18 cellular contexts compared by ENCODE assay signal in genomic region chr12:98639526-98639925, GRCh38. TPM values are rescaled to one million over a fixed set of nuclear protein-coding genes. Genes with fewer than 3 reads are reported as not detected.
DNase-seq lines count a peak whose midpoint lies in the region; ATAC-seq, FAIRE-seq and TF ChIP-seq lines count a peak whose summit lies in the region.
"Had no signal": no experiment of that assay in that cellular context is flagged by ENCODE, and none has a peak within 500 bp of the region (broad histone marks: within the 10 kb centered on the region; RNA-seq: fewer than 3 reads in every experiment).

No MANE protein-coding gene starts in this region.

- H3K27ac ChIP-seq in HEK293 (ENCODE audit: extremely low read depth, low read depth, low read length), result no peak overlapping the region
- H3K27ac ChIP-seq in Karpas-422 (ENCODE audit: low read length), result peak overlapping the region; percentile 11; the same call in 1 of the 2 replicates
- no peak overlapping the region for H3K27ac ChIP-seq in endothelial cell of umbilical vein (ENCODE audit: insufficient read depth, low read depth, low read length)
- H3K27ac ChIP-seq in mesenchymal stem cell (ENCODE audit: low read length, poor library complexity, severe bottlenecking), result no peak overlapping the region

- H2AFZ ChIP-seq in Karpas-422 (ENCODE audit: low read length), result no peak overlapping the region
- H2AFZ ChIP-seq in endothelial cell of umbilical vein (ENCODE audit: low read depth, low read length), result no peak overlapping the region
- no peak overlapping the region for H2AFZ ChIP-seq in mesenchymal stem cell (ENCODE audit: low read depth, low read length)

- POLR2A ChIA-PET in HEK293 (lab: Yijun Ruan, JAX) (interaction anchor here (5.0 kb wide), 1 partner anchor 46 kb away, joined by 26 read pairs; the partner anchor contains the start of gene SLC25A3), endothelial cell of umbilical vein (lab: Charles Lee) (interaction anchor here (2.3 kb wide), 1 partner anchor 45 kb away, joined by 13 read pairs; the partner anchor contains the start of gene SLC25A3)

- H3K4me2 ChIP-seq in Karpas-422 (ENCODE audit: low read depth, low read length, poor library complexity, severe bottlenecking) (no peak overlapping the region), endothelial cell of umbilical vein (ENCODE audit: insufficient read depth, low read length) (no peak overlapping the region), mesenchymal stem cell (ENCODE audit: low read length, poor library complexity, severe bottlenecking) (no peak overlapping the region)

- H4K8ac ChIP-seq in mesenchymal stem cell (ENCODE audit: low read length), result no peak overlapping the region

- H4K20me1 ChIP-seq in Karpas-422 (ENCODE audit: insufficient read depth, low read depth, low read length) (no peaks in the 10 kb centered on the region), endothelial cell of umbilical vein (replicated peaks; ENCODE audit: control insufficient read depth, extremely low read depth, insufficient read depth, low read length) (no peaks in the 10 kb centered on the region)

- ATAC-seq in HG03442 (IDR thresholded peaks at IDR 0.05; ENCODE audit: unreplicated experiment), result no peak
- ATAC-seq: CD8-positive, alpha-beta T cell had no signal

- H2BK120ac ChIP-seq in mesenchymal stem cell (ENCODE audit: low read depth, low read length), result no peak overlapping the region

- H2BK15ac ChIP-seq in mesenchymal stem cell (ENCODE audit: low read depth, poor library complexity, severe bottlenecking), result no peak overlapping the region

- H2AK5ac ChIP-seq in mesenchymal stem cell (ENCODE audit: low read length, severe bottlenecking), result no peak overlapping the region

- no peaks in the 10 kb centered on the region for H3K9me3 ChIP-seq in HEK293 (ENCODE audit: control insufficient read depth, insufficient read depth, low read depth, low read length)
- no peaks in the 10 kb centered on the region for H3K9me3 ChIP-seq in Karpas-422 (ENCODE audit: low read length)
- H3K9me3 ChIP-seq in endothelial cell of umbilical vein (replicated peaks; ENCODE audit: control insufficient read depth, insufficient read depth, low read length), result no peaks in the 10 kb centered on the region
- H3K9me3 ChIP-seq in mesenchymal stem cell (ENCODE audit: control insufficient read depth, low read length), result no peaks in the 10 kb centered on the region
- H3K9me3 ChIP-seq: Caco-2, HAP-1 had no signal

- no TSS peak for BruUV-seq in endothelial cell of umbilical vein (replicated peaks; lab: Mats Ljungman, UMichigan)

- no peak for FAIRE-seq in endothelial cell of umbilical vein (lab: Jason Lieb, UNC)
- FAIRE-seq: G401.6, GM12892, H54 had no signal

- no peak overlapping the region for H2BK12ac ChIP-seq in mesenchymal stem cell (ENCODE audit: low read length in 2 of 2)

- TF ChIP-seq POLR2A in endothelial cell of umbilical vein (IDR thresholded peaks at IDR 0.05; ENCODE audit: low read depth, low read length), result no peak

- peaks cover 98% of the 10 kb centered on the region for H3K79me2 ChIP-seq in Karpas-422 (ENCODE audit: low read length)
- H3K79me2 ChIP-seq in endothelial cell of umbilical vein (ENCODE audit: control insufficient read depth, insufficient read depth, low read length), result peaks cover 78% of the 10 kb centered on the region

- 90% methylated on average over 2 of the region's 2 CpGs for WGBS in mesenchymal stem cell

- intact Hi-C loops in endothelial cell of umbilical vein (cut with micrococcal nuclease), result no loop called here

- H3K79me1 ChIP-seq in mesenchymal stem cell (replicated peaks; ENCODE audit: low read length, poor library complexity, severe bottlenecking), result peaks cover 4% of the 10 kb centered on the region

- H3K23ac ChIP-seq in mesenchymal stem cell (ENCODE audit: low read length in 2 of 2), result no peak overlapping the region

- no peak overlapping the region for H3K18ac ChIP-seq in mesenchymal stem cell (ENCODE audit: low read depth in 1 of 2, low read length in 2 of 2)

- H3K4me3 ChIP-seq in HEK293 (ENCODE audit: low read depth, low read length) (no peak overlapping the region), Karpas-422 (ENCODE audit: low read length) (no peak overlapping the region), endothelial cell of umbilical vein (replicated peaks in 1 of 3; ENCODE audit: insufficient read depth in 1 of 3, low read depth in 1 of 3, low read length in 3 of 3) (no peak overlapping the region), mesenchymal stem cell (ENCODE audit: insufficient read depth in 1 of 2, low read depth in 1 of 2, low read length in 2 of 2) (no peak overlapping the region)
- H3K4me3 ChIP-seq: HAP-1 had no signal

- H3K4ac ChIP-seq in mesenchymal stem cell (ENCODE audit: low read depth in 1 of 2, low read length in 2 of 2), result no peak overlapping the region

- no peaks in the 10 kb centered on the region for H3K9me1 ChIP-seq in endothelial cell of umbilical vein (replicated peaks; ENCODE audit: control insufficient read depth, extremely low read depth, insufficient read depth, low read length)

- H3K4me1 ChIP-seq in HEK293 (ENCODE audit: control insufficient read depth, insufficient read depth, low read length), result peaks cover 7% of the 10 kb centered on the region; the same call in 1 of the 2 replicates
- H3K4me1 ChIP-seq in Karpas-422 (ENCODE audit: low read length), result peaks cover 65% of the 10 kb centered on the region
- peaks cover 34% of the 10 kb centered on the region for H3K4me1 ChIP-seq in endothelial cell of umbilical vein (ENCODE audit: control insufficient read depth, extremely low read depth, insufficient read depth, low read length)
- H3K4me1 ChIP-seq in mesenchymal stem cell (ENCODE audit: control insufficient read depth, insufficient read depth, low read depth, low read length), result peaks cover 5% of the 10 kb centered on the region

- DNase-seq in Karpas-422 (no peak), NCI-H2227 treated with DMSO at 0.1 percent for 48 hours (lab: John Stamatoyannopoulos, UW) (peak; percentile 28), endothelial cell of umbilical vein (ENCODE audit: low read depth, low spot score) (peak; percentile 49), mesenchymal stem cell (no peak), NAMALWA (ENCODE audit: low spot score) (no peak), inferior parietal cortex (ENCODE audit: extremely low spot score) (no peak)
- DNase-seq: C1 segment of cervical spinal cord; Caco-2; CD8-positive, alpha-beta T cell; DMS153; DND-41; GOT3 had no signal

- dilution Hi-C loops in endothelial cell of umbilical vein (cut with MboI; ENCODE audit: extremely low pct_ligation_motif_present, low sequenced_read_pairs), result no loop called here

- no peak overlapping the region for H4K91ac ChIP-seq in mesenchymal stem cell (ENCODE audit: low read length)

- no peak overlapping the region for H3K14ac ChIP-seq in mesenchymal stem cell (ENCODE audit: low read length in 2 of 2)

- H3K9ac ChIP-seq in Karpas-422 (ENCODE audit: low read length) (no peak overlapping the region), endothelial cell of umbilical vein (replicated peaks; ENCODE audit: extremely low read depth, insufficient read depth, low read length) (no peak overlapping the region), mesenchymal stem cell (ENCODE audit: low read length) (no peak overlapping the region)

- H2BK5ac ChIP-seq in mesenchymal stem cell (ENCODE audit: low read depth, low read length, poor library complexity, severe bottlenecking), result no peak overlapping the region

- TF ChIP-seq CTCF in HEK293 (tag by site-specific recombination; IDR thresholded peaks at IDR 0.05) (no peak), endothelial cell of umbilical vein (IDR thresholded peaks at IDR 0.05; ENCODE audit: extremely low read depth in 1 of 2, insufficient read depth in 1 of 2, low read depth in 1 of 2, low read length in 2 of 2) (no peak)

- H3K36me3 ChIP-seq in HEK293 (ENCODE audit: control insufficient read depth in 2 of 2, insufficient read depth in 1 of 2, low read length in 2 of 2) (peaks cover 3 to 16% of the 10 kb centered on the region in 2 experiments), Karpas-422 (ENCODE audit: insufficient read depth, low read length) (peaks cover 8% of the 10 kb centered on the region; the same call in 1 of the 2 replicates), endothelial cell of umbilical vein (ENCODE audit: control insufficient read depth in 2 of 2, extremely low read depth in 1 of 2, insufficient read depth in 2 of 2, low read length in 2 of 2) (no peaks in the 10 kb centered on the region), mesenchymal stem cell (ENCODE audit: control insufficient read depth in 1 of 2, insufficient read depth in 2 of 2, low read depth in 1 of 2, low read length in 2 of 2) (no peaks in the 10 kb centered on the region)

- no peaks in the 10 kb centered on the region for H3K9me2 ChIP-seq in Karpas-422 (replicated peaks; ENCODE audit: insufficient read depth, low read length)

- H3K27me3 ChIP-seq in Karpas-422 (ENCODE audit: low read length) (no peaks in the 10 kb centered on the region), endothelial cell of umbilical vein (ENCODE audit: control insufficient read depth in 2 of 2, insufficient read depth in 2 of 2, low read length in 2 of 2) (no peaks in the 10 kb centered on the region), mesenchymal stem cell (ENCODE audit: control insufficient read depth in 1 of 2, insufficient read depth in 1 of 2, low read length in 2 of 2) (no peaks in the 10 kb centered on the region)

- CTCF ChIA-PET in HEK293 (lab: Yijun Ruan, JAX), result interaction anchor here (0.5 to 1.3 kb wide), 3 partner anchors 15 to 73 kb away, joined by 3 to 6 read pairs (median 3); no protein-coding TSS in a partner anchor
- CTCF ChIA-PET in endothelial cell of umbilical vein (lab: Charles Lee), result interaction anchor here (0.7 to 2.3 kb wide), 10 partner anchors 10 to 106 kb away, joined by 3 to 11 read pairs (median 4); no protein-coding TSS in a partner anchor

RNA-seq across cellular contexts. Expression of gene IKBIP, which starts 5.1 kb away (rescaled TPM):
- total RNA-seq in Karpas-422 (2014; rRNA removed; shearing (Covaris generic); ENCODE audit: low replicate concordance), result 30.5 and 48.5 TPM in 2 replicates
- 56.2 and 56.8 TPM in 2 replicates for total RNA-seq in endothelial cell of umbilical vein
- 8.3 and 12.9 TPM in 2 replicates for polyA plus RNA-seq in endothelial cell of umbilical vein
- polyA plus RNA-seq in endothelial cell of umbilical vein (2011; cell fraction: cytosol; rRNA removed), result 21.8 and 24.2 TPM in 2 replicates
- 8.3 and 12.7 TPM in 2 replicates for polyA plus RNA-seq in endothelial cell of umbilical vein (2011; cell fraction: nucleus; rRNA removed)
- 44.8 and 60.4 TPM in 2 replicates for polyA plus RNA-seq in endothelial cell of umbilical vein (2012)
- polyA minus RNA-seq in endothelial cell of umbilical vein, result 2.8 and 3.2 TPM in 2 replicates
- 8.4 TPM for polyA minus RNA-seq in endothelial cell of umbilical vein (2011; cell fraction: cytosol; rRNA and poly(A)+ RNA removed)
- 4.0 and 5.2 TPM in 2 replicates for polyA minus RNA-seq in endothelial cell of umbilical vein (2011; cell fraction: nucleus; rRNA and poly(A)+ RNA removed)
- polyA plus RNA-seq in mesenchymal stem cell (2013, experiment 1 of 2), result 126 TPM
- polyA plus RNA-seq in mesenchymal stem cell (2013, experiment 2 of 2), result 130 TPM

RNA-seq across cellular contexts. Expression of gene APAF1, which starts 5.6 kb away (rescaled TPM):
- 34.1 and 63.3 TPM in 2 replicates for total RNA-seq in Karpas-422 (2014; rRNA removed; shearing (Covaris generic); ENCODE audit: low replicate concordance)
- 32.1 and 35.2 TPM in 2 replicates for total RNA-seq in endothelial cell of umbilical vein
- polyA plus RNA-seq in endothelial cell of umbilical vein, result 6.2 and 7.2 TPM in 2 replicates
- polyA plus RNA-seq in endothelial cell of umbilical vein (2011; cell fraction: cytosol; rRNA removed), result 7.0 and 7.1 TPM in 2 replicates
- 15.6 and 21.1 TPM in 2 replicates for polyA plus RNA-seq in endothelial cell of umbilical vein (2011; cell fraction: nucleus; rRNA removed)
- 15.5 and 17.3 TPM in 2 replicates for polyA plus RNA-seq in endothelial cell of umbilical vein (2012)
- 19.0 and 21.9 TPM in 2 replicates for polyA minus RNA-seq in endothelial cell of umbilical vein
- polyA minus RNA-seq in endothelial cell of umbilical vein (2011; cell fraction: cytosol; rRNA and poly(A)+ RNA removed), result 11.5 TPM
- 28.6 and 35.2 TPM in 2 replicates for polyA minus RNA-seq in endothelial cell of umbilical vein (2011; cell fraction: nucleus; rRNA and poly(A)+ RNA removed)
- polyA plus RNA-seq in mesenchymal stem cell (2013, experiment 1 of 2), result 11.0 TPM
- polyA plus RNA-seq in mesenchymal stem cell (2013, experiment 2 of 2), result 10.8 TPM

RNA-seq across cellular contexts. Expression of gene SLC25A3, which starts 46.0 kb away (rescaled TPM):
- total RNA-seq in Karpas-422 (2014; rRNA removed; shearing (Covaris generic); ENCODE audit: low replicate concordance), result 478 and 582 TPM in 2 replicates
- 774 and 797 TPM in 2 replicates for total RNA-seq in endothelial cell of umbilical vein
- polyA plus RNA-seq in endothelial cell of umbilical vein, result 759 and 1,103 TPM in 2 replicates
- 784 and 855 TPM in 2 replicates for polyA plus RNA-seq in endothelial cell of umbilical vein (2011; cell fraction: cytosol; rRNA removed)
- polyA plus RNA-seq in endothelial cell of umbilical vein (2011; cell fraction: nucleus; rRNA removed), result 737 and 882 TPM in 2 replicates
- 878 and 1,035 TPM in 2 replicates for polyA plus RNA-seq in endothelial cell of umbilical vein (2012)
- polyA minus RNA-seq in endothelial cell of umbilical vein, result 498 and 570 TPM in 2 replicates
- polyA minus RNA-seq in endothelial cell of umbilical vein (2011; cell fraction: cytosol; rRNA and poly(A)+ RNA removed), result 713 TPM
- polyA minus RNA-seq in endothelial cell of umbilical vein (2011; cell fraction: nucleus; rRNA and poly(A)+ RNA removed), result 273 and 403 TPM in 2 replicates
- polyA plus RNA-seq in mesenchymal stem cell (2013, experiment 1 of 2), result 635 TPM
- 635 TPM for polyA plus RNA-seq in mesenchymal stem cell (2013, experiment 2 of 2)

Comparison
In these comparisons a context has a peak if more than half of its experiments do, and no peak if none do; other contexts are left out.
1. DNase-seq: peak in NCI-H2227 treated with DMSO at 0.1 percent for 48 hours (single experiment) and endothelial cell of umbilical vein (single experiment); none in Karpas-422 (single experiment), mesenchymal stem cell (single experiment), NAMALWA (single experiment) and inferior parietal cortex (single experiment).